Comparison of ENCODE assay signal across 8 cellular contexts in the genomic region with DNA sequence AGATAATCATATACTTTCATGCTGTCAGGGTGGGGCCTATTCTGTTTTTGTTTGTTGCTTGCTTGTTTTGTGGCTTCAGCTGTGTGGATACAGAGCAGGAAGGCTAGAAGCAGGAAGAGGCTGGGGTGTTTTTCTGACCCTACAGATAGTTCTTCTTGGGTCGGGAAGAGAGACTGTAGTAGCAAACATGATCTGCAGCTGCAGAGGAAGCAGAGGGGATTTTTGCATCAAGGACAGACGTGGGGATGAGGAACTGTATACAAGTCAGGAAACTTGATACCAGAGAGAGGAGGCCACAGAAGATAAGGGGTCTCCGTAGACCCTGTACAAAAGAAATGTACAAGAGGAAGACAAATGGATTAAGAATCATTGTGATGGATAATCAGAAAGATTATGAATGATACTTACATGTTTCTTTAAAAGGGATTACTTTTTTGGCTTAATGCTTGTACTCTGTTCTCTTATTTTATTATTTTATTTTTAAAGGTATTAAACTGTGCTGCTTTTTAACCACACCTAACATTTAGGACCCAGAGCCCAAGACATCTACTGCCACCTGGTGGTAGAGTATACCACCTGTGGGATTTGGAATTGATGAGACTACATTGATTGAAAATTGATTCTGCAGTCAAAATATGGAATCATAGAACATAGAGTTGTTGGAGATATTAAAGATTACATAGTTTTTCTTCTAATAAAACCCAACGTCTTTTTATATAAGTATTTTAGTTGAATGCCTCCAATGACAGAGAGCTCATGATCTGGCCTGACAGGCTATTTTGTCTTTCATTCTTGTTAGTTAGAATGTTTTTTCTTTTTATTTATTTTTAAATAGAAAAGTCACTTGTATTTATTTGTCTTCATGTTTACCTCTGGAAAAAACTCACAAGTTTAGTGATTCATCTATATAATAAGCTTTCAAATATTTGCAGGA. TPM values are rescaled to one million over a fixed set of nuclear protein-coding genes. Genes with fewer than 3 reads are reported as not detected.
DNase-seq lines count a peak whose midpoint lies in the region; ATAC-seq and TF ChIP-seq lines count a peak whose summit lies in the region.

No MANE protein-coding gene starts in this region.

- H3K4me3 ChIP-seq in KMS-11 (IDR thresholded peaks at IDR 0.05; ENCODE audit: insufficient read depth, low read depth, low read length), result no peak overlapping the region
- H3K4me3 ChIP-seq in RWPE2 (ENCODE audit: severe bottlenecking), result no peak overlapping the region
- no peak overlapping the region for H3K4me3 ChIP-seq in fibroblast of villous mesenchyme (ENCODE audit: low read depth, low read length)
- H3K4me3 ChIP-seq in psoas muscle, result no peak overlapping the region

- H3K27ac ChIP-seq in KMS-11 (no peak overlapping the region), RWPE2 (ENCODE audit: poor library complexity, severe bottlenecking) (no peak overlapping the region), psoas muscle (peak overlapping the region; percentile 26)

- DNase-seq in NCI-H446 (lab: John Stamatoyannopoulos, UW) (peak; percentile 30 to 65), NCI-H446 treated with DMSO at 0.1 percent for 48 hours (lab: John Stamatoyannopoulos, UW) (no peak), RWPE2 (ENCODE audit: low spot score) (no peak), fibroblast of villous mesenchyme (ENCODE audit: low read depth) (peak; percentile 51), psoas muscle (no peak)

- no peak overlapping the region for H3K9ac ChIP-seq in KMS-11

- peak; percentile 82 for TF ChIP-seq CTCF in KMS-11 (conservative IDR thresholded peaks at IDR 0.05; ENCODE audit: low read depth, low read length)
- peak; percentile 77 for TF ChIP-seq CTCF in RWPE2 (IDR thresholded peaks at IDR 0.05; ENCODE audit: poor library complexity, severe bottlenecking)
- peak; percentile 80 for TF ChIP-seq CTCF in fibroblast of villous mesenchyme (IDR thresholded peaks at IDR 0.05; ENCODE audit: insufficient read depth, low read depth, low read length)
- peak; percentile 73 for TF ChIP-seq CTCF in psoas muscle (IDR thresholded peaks at IDR 0.05)

- H3K36me3 ChIP-seq in KMS-11 (ENCODE audit: insufficient read depth) (no peaks in the 10 kb centered on the region), RWPE2 (ENCODE audit: low read depth) (no peaks in the 10 kb centered on the region), psoas muscle (ENCODE audit: insufficient read depth in 1 of 2, low read depth in 1 of 2) (no peaks in the 10 kb centered on the region)

- H3K27me3 ChIP-seq in KMS-11 (ENCODE audit: insufficient read depth, low read depth), result no peaks in the 10 kb centered on the region
- peaks cover 7% of the 10 kb centered on the region for H3K27me3 ChIP-seq in RWPE2 (ENCODE audit: insufficient read depth, poor library complexity, severe bottlenecking)
- no peaks in the 10 kb centered on the region for H3K27me3 ChIP-seq in psoas muscle (ENCODE audit: insufficient read depth in 3 of 3, low read length in 2 of 3)

- H3K4me1 ChIP-seq in KMS-11 (ENCODE audit: low read depth, poor library complexity, severe bottlenecking) (no peaks in the 10 kb centered on the region), RWPE2 (ENCODE audit: insufficient read depth, poor library complexity, severe bottlenecking) (no peaks in the 10 kb centered on the region), psoas muscle (peaks cover 10% of the 10 kb centered on the region)

- intact Hi-C loops in psoas muscle (cut with DNase I), result loop anchor here (1.0 to 5.0 kb wide), 2 partner anchors 62 to 63 kb away; no protein-coding TSS in a partner anchor

- WGBS in psoas muscle, 3 donors, result 43 to 44% (median 43%) methylated on average over 4 of the region's 4 CpGs

- H3K9me3 ChIP-seq in RWPE2 (ENCODE audit: severe bottlenecking) (no peaks in the 10 kb centered on the region), psoas muscle (no peaks in the 10 kb centered on the region)

- no peaks in the 10 kb centered on the region for H3K79me2 ChIP-seq in KMS-11 (ENCODE audit: insufficient read depth, low read depth)

- no peaks in the 10 kb centered on the region for H4K20me1 ChIP-seq in KMS-11 (ENCODE audit: insufficient read depth)

- ATAC-seq in RWPE2 (ENCODE audit: low read depth), result no peak
- ATAC-seq in psoas muscle, result peak; percentile 50 to 75 (median 62)
- no peak for ATAC-seq in GM19023 (IDR thresholded peaks at IDR 0.05; ENCODE audit: unreplicated experiment)
- no peak for ATAC-seq in HG02852 (IDR thresholded peaks at IDR 0.05; ENCODE audit: unreplicated experiment)

- no peak overlapping the region for H3K4me2 ChIP-seq in KMS-11

- no peak overlapping the region for H2AFZ ChIP-seq in KMS-11 (ENCODE audit: low read depth)

RNA-seq across cellular contexts. Expression of gene KALRN, which starts 46.1 kb away (rescaled TPM):
- total RNA-seq in fibroblast of villous mesenchyme, result 5.5 and 7.3 TPM in 2 replicates
- total RNA-seq in psoas muscle, result 10 to 100 TPM; 22.9 to 52.1 (median 33.8) TPM
- polyA plus RNA-seq in psoas muscle, result 1 to 10 TPM; 5.4 to 10.0 (median 7.6) TPM

Comparison
In these comparisons a context has a peak if more than half of its experiments do, and no peak if none do; other contexts are left out.
1. DNase-seq: peak in NCI-H446 (2 of 2) and fibroblast of villous mesenchyme (single experiment); none in NCI-H446 treated with DMSO at 0.1 percent for 48 hours (single experiment), RWPE2 (single experiment) and psoas muscle (0 of 2).
2. ATAC-seq: peak in psoas muscle (4 of 4); none in RWPE2 (single experiment), GM19023 (single experiment) and HG02852 (single experiment).
3. Peak in every context shown above with its lines, with median percentiles within 50 percentile points of each other: CTCF ChIP-seq.